22 cellular contexts compared by ENCODE assay signal in the genomic region with DNA sequence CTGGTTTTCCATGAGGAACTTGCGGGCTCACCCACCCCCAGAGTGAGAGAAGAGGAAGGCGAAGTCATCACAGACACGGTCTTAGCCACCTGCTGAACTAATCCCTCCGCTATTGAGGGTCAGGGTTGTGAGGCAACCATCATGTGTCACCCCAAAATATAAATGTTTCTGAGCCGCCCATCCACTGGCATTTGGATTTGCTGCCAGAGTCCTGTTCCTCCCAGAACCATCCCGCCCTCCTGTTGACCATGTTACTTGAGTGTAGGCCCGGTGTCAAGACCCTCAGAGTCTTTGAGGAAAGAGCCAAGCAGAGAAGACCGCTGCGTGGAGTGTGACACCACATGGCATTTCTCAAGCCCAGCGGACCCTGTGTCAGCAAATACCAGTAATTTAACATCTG.
"Had no signal": no experiment of that assay in that cellular context is flagged by ENCODE, and none has a peak within 500 bp of the region (broad histone marks: within the 10 kb centered on the region; RNA-seq: fewer than 3 reads in every experiment).

No MANE protein-coding gene starts in this region.

- H3K79me2 ChIP-seq: hepatocyte had no signal

- H3K9me3 Mint-ChIP-seq: memory B cell had no signal

- H3K9me3 ChIP-seq: esophagus muscularis mucosa, gastroesophageal sphincter, heart left ventricle, neutrophil, prostate gland, right atrium auricular region, stomach, thyroid gland had no signal

- H3K27me3 ChIP-seq: dorsolateral prefrontal cortex, esophagus muscularis mucosa, foreskin keratinocyte, gastroesophageal sphincter, heart left ventricle, hepatocyte, neutrophil, right atrium auricular region, stomach, thyroid gland had no signal

- H3K27ac ChIP-seq: dorsolateral prefrontal cortex, esophagus muscularis mucosa, foreskin keratinocyte, gastroesophageal sphincter, heart left ventricle, hepatocyte, neutrophil, prostate gland, right atrium auricular region, stomach, thyroid gland had no signal

- H3K27ac Mint-ChIP-seq: memory B cell had no signal

- H2AFZ ChIP-seq: hepatocyte had no signal

- DNase-seq: dorsolateral prefrontal cortex; effector CD4-positive, alpha-beta T cell; foreskin keratinocyte; heart left ventricle; kidney; stimulated activated CD4-positive, alpha-beta T cell treated with anti-CD3 and anti-CD28 coated beads, Interleukin-12 subunit alpha, Interleukin-12 subunit beta, amount 100 ng/mL, for 4 hours; stimulated activated CD4-positive, alpha-beta T cell treated with anti-CD3 and anti-CD28 coated beads, Interleukin-1b, Interleukin-23, amount 100 ng/mL, for 48 hours; stimulated activated CD4-positive, alpha-beta T cell treated with anti-CD3 and anti-CD28 coated beads, Interleukin-4, amount 100 ng/mL, for 1 hour; stimulated activated CD8-positive, alpha-beta memory T cell treated with anti-CD3 and anti-CD28 coated beads, Interleukin-4, amount 100 ng/mL, for 48 hours; stimulated activated naive CD4-positive, alpha-beta T cell; stomach; thyroid gland; trophoblast cell had no signal

- H3K4me1 ChIP-seq: foreskin keratinocyte had no signal

- H3K4me2 ChIP-seq: hepatocyte, smooth muscle cell had no signal

- H3K27me3 Mint-ChIP-seq: memory B cell had no signal

- H3K4me3 Mint-ChIP-seq: memory B cell had no signal

- FAIRE-seq: colon, kidney had no signal
